1 cellular context compared by ENCODE assay signal in genomic region chr16:29702307-29702706, GRCh38.
TF ChIP-seq lines count a peak whose summit lies in the region.

No MANE protein-coding gene starts in this region.

TF ChIP-seq in WTC11, 78 proteins besides CTCF, POLR2A, EP300 and RAD21 (continued from another document):
- TF ChIP-seq ZNF532 (CRISPR knock-in tag; IDR thresholded peaks at IDR 0.05; ENCODE audit: borderline replicate concordance), result no peak
- no peak for TF ChIP-seq GABPB1 (CRISPR knock-in tag; IDR thresholded peaks at IDR 0.05)
- no peak for TF ChIP-seq SOX15 (CRISPR knock-in tag; IDR thresholded peaks at IDR 0.05)
TF ChIP-seq in WTC11: peak in this region for 0.
